ENCODE assay signal across 1 cellular context in the genomic region with DNA sequence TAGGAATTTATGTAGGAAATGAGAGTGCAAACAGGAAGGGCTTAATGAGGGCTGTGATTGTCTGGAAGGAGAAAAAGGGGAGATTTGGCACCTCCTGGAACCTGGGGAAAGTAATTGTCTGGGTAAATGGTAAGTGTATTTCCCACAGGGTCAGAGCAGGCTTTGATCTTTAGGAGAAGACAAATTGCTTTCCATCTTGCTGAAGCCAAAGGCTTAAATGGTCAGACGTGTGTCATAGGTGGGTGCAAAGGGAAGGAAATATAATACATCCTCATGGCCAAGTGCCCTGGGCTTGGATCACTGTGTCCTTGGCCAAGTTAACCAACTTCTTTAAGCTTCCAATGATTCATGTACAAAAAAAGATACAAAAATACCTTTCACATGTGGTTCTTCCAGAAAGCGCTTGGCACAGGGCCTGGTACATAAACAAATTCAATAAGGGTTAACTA.
TF ChIP-seq lines count a peak whose summit lies in the region.

No MANE protein-coding gene starts in this region.

TF ChIP-seq in endothelial cell of umbilical vein, 7 proteins besides CTCF, POLR2A, EP300 and RAD21:
- TF ChIP-seq POLR2AphosphoS5 (IDR thresholded peaks at IDR 0.05; ENCODE audit: insufficient read depth, low read depth, low read length), result peak; percentile 94
- TF ChIP-seq JUN (IDR thresholded peaks at IDR 0.05; ENCODE audit: borderline replicate concordance, insufficient read depth, insufficient read length, low read depth), result peak; percentile 72
- TF ChIP-seq GATA2 (IDR thresholded peaks at IDR 0.05; ENCODE audit: insufficient read depth, insufficient read length, low read depth, low read length), result peak; percentile 95
- no peak for TF ChIP-seq EZH2 (IDR thresholded peaks at IDR 0.05; ENCODE audit: borderline replicate concordance, low read depth, low read length, severe bottlenecking)
- TF ChIP-seq FOS (IDR thresholded peaks at IDR 0.05; ENCODE audit: borderline replicate concordance, insufficient read depth, low read length), result peak; percentile 93
- no peak for TF ChIP-seq MYC (IDR thresholded peaks at IDR 0.05; ENCODE audit: low read depth, low read length)
- TF ChIP-seq, protein P1, sequence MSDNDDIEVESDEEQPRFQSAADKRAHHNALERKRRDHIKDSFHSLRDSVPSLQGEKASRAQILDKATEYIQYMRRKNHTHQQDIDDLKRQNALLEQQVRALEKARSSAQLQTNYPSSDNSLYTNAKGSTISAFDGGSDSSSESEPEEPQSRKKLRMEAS (IDR thresholded peaks at IDR 0.05; ENCODE audit: insufficient read depth, insufficient read length), result no peak
